Comparison of ENCODE assay signal across 1 cellular context in genomic region chr1:40868051-40868723, GRCh38.
TF ChIP-seq lines count a peak whose summit lies in the region.

No MANE protein-coding gene starts in this region.

TF ChIP-seq in HepG2, 621 proteins besides CTCF, POLR2A, EP300 and RAD21 (continued from another document and continues in another):
- TF ChIP-seq KIAA2018 (CRISPR knock-in tag; IDR thresholded peaks at IDR 0.05; ENCODE audit: borderline replicate concordance) (no peak), SOX6 (IDR thresholded peaks at IDR 0.05) (no peak), SOX6 (CRISPR knock-in tag; IDR thresholded peaks at IDR 0.05) (peak; percentile 27; the same call in 1 of the 2 replicates), ZNF800 (CRISPR knock-in tag; IDR thresholded peaks at IDR 0.05) (no peak), TSC22D2 (CRISPR knock-in tag; IDR thresholded peaks at IDR 0.05; ENCODE audit: borderline replicate concordance) (no peak), ZC3H4 (CRISPR knock-in tag; IDR thresholded peaks at IDR 0.05; ENCODE audit: borderline replicate concordance) (no peak), SAP130 (CRISPR knock-in tag; IDR thresholded peaks at IDR 0.05; ENCODE audit: low read depth) (peak; percentile 50; the same call in 1 of the 2 replicates), ZNF12 (CRISPR knock-in tag; IDR thresholded peaks at IDR 0.05) (peak; percentile 59; the same call in 1 of the 2 replicates), ZNF850 (CRISPR knock-in tag; conservative IDR thresholded peaks at IDR 0.05) (no peak), HNRNPH1 (optimal IDR thresholded peaks at IDR 0.05; ENCODE audit: low read depth, low read length) (no peak), ZBTB7A (CRISPR knock-in tag; IDR thresholded peaks at IDR 0.05) (no peak), FOXA3 (CRISPR knock-in tag; IDR thresholded peaks at IDR 0.05) (peak; percentile 85), ZNF138 (CRISPR knock-in tag; IDR thresholded peaks at IDR 0.05; ENCODE audit: low read depth) (no peak), ADNP (CRISPR knock-in tag; IDR thresholded peaks at IDR 0.05) (no peak), ZNF441 (CRISPR knock-in tag; IDR thresholded peaks at IDR 0.05; ENCODE audit: borderline replicate concordance) (no peak), ZNF30 (CRISPR knock-in tag; IDR thresholded peaks at IDR 0.05) (no peak), FOXA1 (IDR thresholded peaks at IDR 0.05) (0 out of 2 replicates have a peak, but pooled peaks have one; percentile 24), FOXA1 (CRISPR knock-in tag; IDR thresholded peaks at IDR 0.05) (peak; percentile 88), NFE2L2 (IDR thresholded peaks at IDR 0.05; ENCODE audit: low read length) (no peak), HES4 (CRISPR knock-in tag; IDR thresholded peaks at IDR 0.05; ENCODE audit: borderline replicate concordance) (no peak), SKI (IDR thresholded peaks at IDR 0.05; ENCODE audit: partially characterized antibody) (peak; percentile 83), FOSL2 (CRISPR knock-in tag; IDR thresholded peaks at IDR 0.05) (peak; percentile 85), RFX1 (IDR thresholded peaks at IDR 0.05) (no peak), MATR3 (CRISPR knock-in tag; IDR thresholded peaks at IDR 0.05) (no peak), ZNF607 (CRISPR knock-in tag; IDR thresholded peaks at IDR 0.05; ENCODE audit: borderline replicate concordance) (no peak), PHF21A (CRISPR knock-in tag; IDR thresholded peaks at IDR 0.05) (no peak), ZNF296 (CRISPR knock-in tag; conservative IDR thresholded peaks at IDR 0.05) (no peak), TAF1 (CRISPR knock-in tag; IDR thresholded peaks at IDR 0.05) (no peak), IKZF1 (IDR thresholded peaks at IDR 0.05) (no peak)
- TF ChIP-seq, protein P1, sequence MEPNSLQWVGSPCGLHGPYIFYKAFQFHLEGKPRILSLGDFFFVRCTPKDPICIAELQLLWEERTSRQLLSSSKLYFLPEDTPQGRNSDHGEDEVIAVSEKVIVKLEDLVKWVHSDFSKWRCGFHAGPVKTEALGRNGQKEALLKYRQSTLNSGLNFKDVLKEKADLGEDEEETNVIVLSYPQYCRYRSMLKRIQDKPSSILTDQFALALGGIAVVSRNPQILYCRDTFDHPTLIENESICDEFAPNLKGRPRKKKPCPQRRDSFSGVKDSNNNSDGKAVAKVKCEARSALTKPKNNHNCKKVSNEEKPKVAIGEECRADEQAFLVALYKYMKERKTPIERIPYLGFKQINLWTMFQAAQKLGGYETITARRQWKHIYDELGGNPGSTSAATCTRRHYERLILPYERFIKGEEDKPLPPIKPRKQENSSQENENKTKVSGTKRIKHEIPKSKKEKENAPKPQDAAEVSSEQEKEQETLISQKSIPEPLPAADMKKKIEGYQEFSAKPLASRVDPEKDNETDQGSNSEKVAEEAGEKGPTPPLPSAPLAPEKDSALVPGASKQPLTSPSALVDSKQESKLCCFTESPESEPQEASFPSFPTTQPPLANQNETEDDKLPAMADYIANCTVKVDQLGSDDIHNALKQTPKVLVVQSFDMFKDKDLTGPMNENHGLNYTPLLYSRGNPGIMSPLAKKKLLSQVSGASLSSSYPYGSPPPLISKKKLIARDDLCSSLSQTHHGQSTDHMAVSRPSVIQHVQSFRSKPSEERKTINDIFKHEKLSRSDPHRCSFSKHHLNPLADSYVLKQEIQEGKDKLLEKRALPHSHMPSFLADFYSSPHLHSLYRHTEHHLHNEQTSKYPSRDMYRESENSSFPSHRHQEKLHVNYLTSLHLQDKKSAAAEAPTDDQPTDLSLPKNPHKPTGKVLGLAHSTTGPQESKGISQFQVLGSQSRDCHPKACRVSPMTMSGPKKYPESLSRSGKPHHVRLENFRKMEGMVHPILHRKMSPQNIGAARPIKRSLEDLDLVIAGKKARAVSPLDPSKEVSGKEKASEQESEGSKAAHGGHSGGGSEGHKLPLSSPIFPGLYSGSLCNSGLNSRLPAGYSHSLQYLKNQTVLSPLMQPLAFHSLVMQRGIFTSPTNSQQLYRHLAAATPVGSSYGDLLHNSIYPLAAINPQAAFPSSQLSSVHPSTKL (CRISPR knock-in tag; IDR thresholded peaks at IDR 0.05) = peak; percentile 71
- TF ChIP-seq, protein P2, sequence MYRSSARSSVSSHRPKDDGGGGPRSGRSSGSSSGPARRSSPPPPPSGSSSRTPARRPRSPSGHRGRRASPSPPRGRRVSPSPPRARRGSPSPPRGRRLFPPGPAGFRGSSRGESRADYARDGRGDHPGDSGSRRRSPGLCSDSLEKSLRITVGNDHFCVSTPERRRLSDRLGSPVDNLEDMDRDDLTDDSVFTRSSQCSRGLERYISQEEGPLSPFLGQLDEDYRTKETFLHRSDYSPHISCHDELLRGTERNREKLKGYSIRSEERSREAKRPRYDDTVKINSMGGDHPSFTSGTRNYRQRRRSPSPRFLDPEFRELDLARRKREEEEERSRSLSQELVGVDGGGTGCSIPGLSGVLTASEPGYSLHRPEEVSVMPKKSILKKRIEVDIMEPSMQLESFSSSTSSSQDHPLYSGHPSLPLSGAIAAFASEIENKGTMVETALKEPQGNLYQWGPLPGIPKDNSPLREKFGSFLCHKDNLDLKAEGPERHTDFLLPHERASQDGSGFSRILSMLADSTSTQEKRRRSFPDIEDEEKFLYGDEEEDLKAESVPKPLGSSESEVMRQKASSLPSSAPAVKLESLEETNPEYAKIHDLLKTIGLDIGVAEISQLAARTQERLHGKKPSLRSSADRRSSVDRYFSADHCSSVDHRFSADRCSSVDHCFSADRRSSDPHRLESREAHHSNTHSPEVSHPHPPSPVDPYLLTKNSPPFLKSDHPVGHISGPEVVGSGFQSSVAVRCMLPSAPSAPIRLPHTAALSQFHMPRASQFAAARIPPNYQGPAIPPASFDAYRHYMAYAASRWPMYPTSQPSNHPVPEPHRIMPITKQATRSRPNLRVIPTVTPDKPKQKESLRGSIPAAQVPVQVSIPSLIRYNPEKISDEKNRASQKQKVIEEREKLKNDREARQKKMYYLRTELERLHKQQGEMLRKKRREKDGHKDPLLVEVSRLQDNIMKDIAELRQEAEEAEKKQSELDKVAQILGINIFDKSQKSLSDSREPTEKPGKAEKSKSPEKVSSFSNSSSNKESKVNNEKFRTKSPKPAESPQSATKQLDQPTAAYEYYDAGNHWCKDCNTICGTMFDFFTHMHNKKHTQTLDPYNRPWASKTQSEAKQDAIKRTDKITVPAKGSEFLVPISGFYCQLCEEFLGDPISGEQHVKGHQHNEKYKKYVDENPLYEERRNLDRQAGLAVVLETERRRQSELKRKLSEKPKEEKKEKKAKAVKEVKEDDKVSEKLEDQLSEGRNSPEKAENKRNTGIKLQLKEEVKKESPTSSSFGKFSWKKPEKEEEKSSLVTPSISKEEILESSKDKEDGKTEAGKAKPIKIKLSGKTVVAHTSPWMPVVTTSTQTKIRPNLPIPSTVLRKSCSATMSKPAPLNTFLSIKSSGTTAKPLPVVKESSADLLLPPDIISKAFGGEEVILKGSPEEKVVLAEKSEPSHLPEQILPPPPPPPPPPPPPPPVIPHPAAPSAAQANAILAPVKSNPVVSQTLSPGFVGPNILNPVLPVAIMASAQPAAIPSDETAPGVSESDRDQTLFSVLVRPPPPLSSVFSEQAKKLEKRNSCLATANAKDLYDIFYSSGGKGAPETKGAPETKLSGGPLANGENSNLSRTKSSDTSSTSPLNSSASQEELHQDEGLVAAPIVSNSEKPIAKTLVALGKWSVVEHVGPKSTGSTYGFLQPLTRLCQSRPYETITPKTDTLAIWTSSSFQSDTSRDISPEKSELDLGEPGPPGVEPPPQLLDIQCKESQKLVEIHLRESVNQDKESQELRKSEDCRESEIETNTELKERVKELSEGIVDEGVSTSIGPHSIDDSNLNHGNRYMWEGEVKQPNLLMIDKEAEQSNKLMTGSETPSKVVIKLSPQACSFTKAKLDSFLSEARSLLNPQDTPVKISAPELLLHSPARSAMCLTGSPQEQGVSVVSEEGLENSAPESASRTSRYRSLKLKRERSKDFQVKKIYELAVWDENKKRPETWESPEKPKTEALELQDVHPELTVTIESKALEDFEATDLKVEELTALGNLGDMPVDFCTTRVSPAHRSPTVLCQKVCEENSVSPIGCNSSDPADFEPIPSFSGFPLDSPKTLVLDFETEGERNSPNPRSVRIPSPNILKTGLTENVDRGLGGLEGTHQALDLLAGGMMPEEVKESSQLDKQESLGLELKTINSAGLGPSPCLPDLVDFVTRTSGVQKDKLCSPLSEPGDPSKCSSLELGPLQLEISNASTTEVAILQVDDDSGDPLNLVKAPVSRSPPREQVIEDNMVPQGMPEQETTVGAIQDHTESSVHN (CRISPR knock-in tag; IDR thresholded peaks at IDR 0.05) = no peak
- TF ChIP-seq, protein P3, sequence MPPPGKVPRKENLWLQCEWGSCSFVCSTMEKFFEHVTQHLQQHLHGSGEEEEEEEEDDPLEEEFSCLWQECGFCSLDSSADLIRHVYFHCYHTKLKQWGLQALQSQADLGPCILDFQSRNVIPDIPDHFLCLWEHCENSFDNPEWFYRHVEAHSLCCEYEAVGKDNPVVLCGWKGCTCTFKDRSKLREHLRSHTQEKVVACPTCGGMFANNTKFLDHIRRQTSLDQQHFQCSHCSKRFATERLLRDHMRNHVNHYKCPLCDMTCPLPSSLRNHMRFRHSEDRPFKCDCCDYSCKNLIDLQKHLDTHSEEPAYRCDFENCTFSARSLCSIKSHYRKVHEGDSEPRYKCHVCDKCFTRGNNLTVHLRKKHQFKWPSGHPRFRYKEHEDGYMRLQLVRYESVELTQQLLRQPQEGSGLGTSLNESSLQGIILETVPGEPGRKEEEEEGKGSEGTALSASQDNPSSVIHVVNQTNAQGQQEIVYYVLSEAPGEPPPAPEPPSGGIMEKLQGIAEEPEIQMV (CRISPR knock-in tag; IDR thresholded peaks at IDR 0.05; ENCODE audit: low read depth) = no peak
- TF ChIP-seq, protein P4, sequence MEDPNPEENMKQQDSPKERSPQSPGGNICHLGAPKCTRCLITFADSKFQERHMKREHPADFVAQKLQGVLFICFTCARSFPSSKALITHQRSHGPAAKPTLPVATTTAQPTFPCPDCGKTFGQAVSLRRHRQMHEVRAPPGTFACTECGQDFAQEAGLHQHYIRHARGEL (CRISPR knock-in tag; IDR thresholded peaks at IDR 0.05) = no peak
- TF ChIP-seq, protein P5, sequence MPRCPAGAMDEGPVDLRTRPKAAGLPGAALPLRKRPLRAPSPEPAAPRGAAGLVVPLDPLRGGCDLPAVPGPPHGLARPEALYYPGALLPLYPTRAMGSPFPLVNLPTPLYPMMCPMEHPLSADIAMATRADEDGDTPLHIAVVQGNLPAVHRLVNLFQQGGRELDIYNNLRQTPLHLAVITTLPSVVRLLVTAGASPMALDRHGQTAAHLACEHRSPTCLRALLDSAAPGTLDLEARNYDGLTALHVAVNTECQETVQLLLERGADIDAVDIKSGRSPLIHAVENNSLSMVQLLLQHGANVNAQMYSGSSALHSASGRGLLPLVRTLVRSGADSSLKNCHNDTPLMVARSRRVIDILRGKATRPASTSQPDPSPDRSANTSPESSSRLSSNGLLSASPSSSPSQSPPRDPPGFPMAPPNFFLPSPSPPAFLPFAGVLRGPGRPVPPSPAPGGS (CRISPR knock-in tag; IDR thresholded peaks at IDR 0.05) = no peak
